ENCODE assay signal across 21 cellular contexts in genomic region chr11:117916956-117917355, GRCh38. TPM values are rescaled to one million over a fixed set of nuclear protein-coding genes. Genes with fewer than 3 reads are reported as not detected.
"Had no signal": no experiment of that assay in that cellular context is flagged by ENCODE, and none has a peak within 500 bp of the region (broad histone marks: within the 10 kb centered on the region; RNA-seq: fewer than 3 reads in every experiment).

No MANE protein-coding gene starts in this region.

- H3K4me3 ChIP-seq: adrenal gland, ascending aorta, colonic mucosa, esophagus squamous epithelium, gastrocnemius medialis, mucosa of descending colon, right lobe of liver, smooth muscle cell, upper lobe of right lung had no signal

- ATAC-seq: activated CD8-positive, alpha-beta T cell treated with anti-CD3 and anti-CD28 coated beads, Interleukin-2, amount 10 ng/mL, durations not matched to agents 7 days and 5 days; gastrocnemius medialis; mucosa of descending colon; right lobe of liver; stimulated activated naive B cell treated with anti-CD40 and anti-IgM and Interleukin-4, amounts not matched to agents 10 μg/mL and 1 μg/mL and 100 μg/mL, for 72 hours; T-cell; upper lobe of right lung had no signal

- DNase-seq: activated CD4-positive, alpha-beta T cell treated with anti-CD3 and anti-CD28 coated beads for 1 hour; activated CD4-positive, alpha-beta T cell treated with anti-CD3 and anti-CD28 coated beads, Interleukin-2, amount 50 U/mL, for 1 hour; activated CD8-positive, alpha-beta T cell treated with anti-CD3 and anti-CD28 coated beads, Interleukin-2, amount 10 ng/mL, durations not matched to agents 7 days and 5 days; activated gamma-delta T cell treated with Interleukin-2 at 50 U/mL for 16 hours; colonic mucosa; esophagus squamous epithelium; gastrocnemius medialis; hippocampal formation; mesenchymal stem cell; mucosa of descending colon; nephron progenitor cell; occipital lobe; stimulated activated CD4-positive, alpha-beta T cell treated with anti-CD3 and anti-CD28 coated beads, Interleukin-2, amount 100 ng/mL, for 48 hours; stimulated activated CD8-positive, alpha-beta memory T cell treated with anti-CD3 and anti-CD28 coated beads, Interleukin-4, amount 100 ng/mL, for 48 hours; stimulated activated naive B cell treated with anti-CD40 and anti-IgM and Interleukin-4, amounts not matched to agents 10 μg/mL and 1 μg/mL and 100 μg/mL, for 72 hours; upper lobe of right lung had no signal

- H3K27me3 ChIP-seq: adrenal gland, ascending aorta, colonic mucosa, esophagus squamous epithelium, right lobe of liver, upper lobe of right lung had no signal

- H3K9me3 ChIP-seq: adrenal gland, ascending aorta, colonic mucosa, esophagus squamous epithelium, gastrocnemius medialis, mucosa of descending colon, right lobe of liver, upper lobe of right lung had no signal

- H3K4me1 ChIP-seq: adrenal gland, ascending aorta, colonic mucosa, gastrocnemius medialis, right lobe of liver, upper lobe of right lung had no signal

- H3K27ac ChIP-seq: adrenal gland, ascending aorta, colonic mucosa, esophagus squamous epithelium, gastrocnemius medialis, right lobe of liver, upper lobe of right lung had no signal

- H3K36me3 ChIP-seq: adrenal gland, ascending aorta, colonic mucosa, gastrocnemius medialis, right lobe of liver, upper lobe of right lung had no signal

RNA-seq across cellular contexts. Expression of gene TMPRSS13, which starts 12.2 kb away (rescaled TPM):
- total RNA-seq: ascending aorta, gastrocnemius medialis had no signal
